9 cellular contexts compared by ENCODE assay signal in the genomic region with DNA sequence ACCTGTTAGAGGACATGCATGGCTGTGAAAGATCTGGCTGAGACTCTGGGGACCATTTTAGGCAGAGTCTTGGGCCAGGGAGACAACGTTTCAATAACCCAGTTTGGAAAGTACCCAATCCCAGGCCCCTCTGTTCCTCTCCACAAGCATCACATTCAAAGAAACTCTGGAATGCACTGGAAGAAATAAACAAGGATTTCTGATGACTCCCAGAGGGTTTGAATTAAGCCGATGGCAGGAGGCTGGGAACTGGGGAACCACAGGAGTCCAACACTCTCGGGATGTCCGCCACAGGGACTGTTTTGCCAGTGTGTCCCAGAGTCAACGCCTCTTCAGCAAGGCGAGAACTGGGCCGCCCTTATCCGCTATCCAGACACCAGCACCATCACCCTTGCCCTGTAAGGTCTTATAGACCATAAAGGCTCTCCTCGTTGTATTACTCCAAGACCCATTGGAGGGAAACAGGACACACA. TPM values are rescaled to one million over a fixed set of nuclear protein-coding genes. Genes with fewer than 3 reads are reported as not detected.
DNase-seq lines count a peak whose midpoint lies in the region; ATAC-seq and TF ChIP-seq lines count a peak whose summit lies in the region.
"Had no signal": no experiment of that assay in that cellular context is flagged by ENCODE, and none has a peak within 500 bp of the region (broad histone marks: within the 10 kb centered on the region; RNA-seq: fewer than 3 reads in every experiment).

No MANE protein-coding gene starts in this region.

- no peaks in the 10 kb centered on the region for H3K9me3 Mint-ChIP-seq in activated CD8-positive, alpha-beta T cell treated with anti-CD3 and anti-CD28 coated beads for 36 hours

- WGBS in hepatocyte (ENCODE audit: low lambda C conversion rate, missing lambda C conversion rate) = 10% methylated on average over 9 of the region's 9 CpGs

- H3K27me3 Mint-ChIP-seq in activated CD8-positive, alpha-beta T cell treated with anti-CD3 and anti-CD28 coated beads for 36 hours = peaks cover 70% of the 10 kb centered on the region

- peaks cover 12% of the 10 kb centered on the region for H4K20me1 ChIP-seq in hepatocyte (ENCODE audit: insufficient read depth, poor library complexity, severe bottlenecking)

- H3K79me2 ChIP-seq in hepatocyte = peaks cover 21% of the 10 kb centered on the region

- H3K27ac Mint-ChIP-seq in activated CD8-positive, alpha-beta T cell treated with anti-CD3 and anti-CD28 coated beads for 36 hours = no peak overlapping the region

- H3K4me3 ChIP-seq in hepatocyte (peak overlapping the region; percentile 80), retinal pigment epithelial cell (ENCODE audit: low read length) (peak overlapping the region; percentile 81)

- no peaks in the 10 kb centered on the region for H3K9me2 ChIP-seq in hepatocyte (replicated peaks; ENCODE audit: insufficient read depth)

- intact Hi-C loops in activated CD8-positive, alpha-beta T cell treated with anti-CD3 and anti-CD28 coated beads for 36 hours (cut with micrococcal nuclease) = no loop called here

- peak; percentile 12 for DNase-seq in G401 (ENCODE audit: low spot score)
- no peak for DNase-seq in hepatocyte (ENCODE audit: low spot score)
- no peak for DNase-seq in retinal pigment epithelial cell (ENCODE audit: low read depth)
- DNase-seq in activated CD8-positive, alpha-beta T cell treated with anti-CD3 and anti-CD28 coated beads for 36 hours = no peak
- no peak for DNase-seq in NCI-H2227 (lab: John Stamatoyannopoulos, UW; ENCODE audit: unreplicated experiment)
- no peak for DNase-seq in NCI-H82 (lab: John Stamatoyannopoulos, UW)
- DNase-seq: NCI-H2029 had no signal

- POLR2A ChIA-PET in activated CD8-positive, alpha-beta T cell treated with anti-CD3 and anti-CD28 coated beads for 36 hours (lab: Charles Lee) = no interaction called here

- H3K4me3 Mint-ChIP-seq in activated CD8-positive, alpha-beta T cell treated with anti-CD3 and anti-CD28 coated beads for 36 hours = no peak overlapping the region

- in situ Hi-C loops in G401 (cut with HindIII; ENCODE audit: low sequenced_read_pairs) = no loop called here

- H3K4me2 ChIP-seq in hepatocyte = peak overlapping the region; percentile 93

- peaks cover 1% of the 10 kb centered on the region for H3K36me3 Mint-ChIP-seq in activated CD8-positive, alpha-beta T cell treated with anti-CD3 and anti-CD28 coated beads for 36 hours (ENCODE audit: low read depth)

- CTCF ChIA-PET in activated CD8-positive, alpha-beta T cell treated with anti-CD3 and anti-CD28 coated beads for 36 hours (lab: Charles Lee) = interaction anchor here (5.1 kb wide), 1 partner anchor 241 kb away, joined by 34 read pairs; no protein-coding TSS in a partner anchor

- TF ChIP-seq CTCF in hepatocyte (IDR thresholded peaks at IDR 0.05; ENCODE audit: poor library complexity) = no peak
- TF ChIP-seq CTCF in retinal pigment epithelial cell (conservative IDR thresholded peaks at IDR 0.05; ENCODE audit: low read depth, low read length) = no peak
- TF ChIP-seq CTCF in activated CD8-positive, alpha-beta T cell treated with anti-CD3 and anti-CD28 coated beads for 36 hours (IDR thresholded peaks at IDR 0.05) = no peak

- no peaks in the 10 kb centered on the region for H3K9me3 ChIP-seq in hepatocyte (ENCODE audit: low read depth)

- H3K27ac ChIP-seq in angular gyrus (ENCODE audit: low read depth, low read length) (peak overlapping the region; percentile 95), hepatocyte (peak overlapping the region; percentile 97)

- H2AFZ ChIP-seq in hepatocyte = no peak overlapping the region

- H3K27me3 ChIP-seq in hepatocyte = peaks cover 34% of the 10 kb centered on the region

- no peaks in the 10 kb centered on the region for H3K36me3 ChIP-seq in hepatocyte (replicated peaks; ENCODE audit: insufficient read depth, low read depth)

- no peak for ATAC-seq in activated CD8-positive, alpha-beta T cell treated with anti-CD3 and anti-CD28 coated beads for 36 hours
- ATAC-seq in HG03280 (IDR thresholded peaks at IDR 0.05; ENCODE audit: unreplicated experiment) = no peak

- H3K4me1 ChIP-seq in hepatocyte (ENCODE audit: insufficient read depth) = peaks cover 16% of the 10 kb centered on the region

- peaks cover 20% of the 10 kb centered on the region for H3K4me1 Mint-ChIP-seq in activated CD8-positive, alpha-beta T cell treated with anti-CD3 and anti-CD28 coated beads for 36 hours (ENCODE audit: low read depth)

RNA-seq across cellular contexts. Expression of a gene that starts 3.3 kb away (rescaled TPM):
- 3.2 TPM in 1 of 2 replicates, not detected in the other for total RNA-seq in G401 (2014; rRNA removed; shearing (Covaris generic))
- 111 and 113 TPM in 2 replicates for total RNA-seq in hepatocyte
- 163 and 186 TPM in 2 replicates for polyA plus RNA-seq in hepatocyte
- under 1 TPM in 1 of 2 experiments, not detected in 1; 0.20 TPM for total RNA-seq in activated CD8-positive, alpha-beta T cell treated with anti-CD3 and anti-CD28 coated beads for 36 hours

Comparison
In these comparisons a context has a peak if more than half of its experiments do, and no peak if none do; other contexts are left out.
1. RNA of a gene that starts 3.3 kb away (total RNA-seq): 111 to 113 TPM in hepatocyte; 3.2 TPM in G401 and 0.20 TPM in activated CD8-positive, alpha-beta T cell treated with anti-CD3 and anti-CD28 coated beads for 36 hours; every median in the first group is over 10 times any median in the second.